ENCODE assay signal across 8 cellular contexts in genomic region chr1:198465201-198466144, GRCh38.
A peak's percentile ranks its signal among the peaks of the same experiment; 100 is the strongest.
DNase-seq lines count a peak whose midpoint lies in the region; ATAC-seq and TF ChIP-seq lines count a peak whose summit lies in the region.

No MANE protein-coding gene starts in this region.

- H3K36me3 ChIP-seq in OCI-LY3 (replicated peaks; ENCODE audit: low read depth, low read length) (no peaks in the 10 kb centered on the region), lower lobe of right lung (no peaks in the 10 kb centered on the region)

- H3K4me2 ChIP-seq in OCI-LY3 (ENCODE audit: low read length), result no peak overlapping the region

- peak; percentile 82 for TF ChIP-seq RAD21 in Ishikawa (IDR thresholded peaks at IDR 0.05; ENCODE audit: low read depth)

- ATAC-seq in GM18517 (IDR thresholded peaks at IDR 0.05; ENCODE audit: unreplicated experiment) (peak; percentile 67), lower lobe of right lung (peak; percentile 61 to 89), HG03045 (IDR thresholded peaks at IDR 0.05; ENCODE audit: unreplicated experiment) (no peak), HG03196 (IDR thresholded peaks at IDR 0.05; ENCODE audit: unreplicated experiment) (no peak)

- H2AFZ ChIP-seq in OCI-LY3 (ENCODE audit: low read depth, low read length), result no peak overlapping the region

- no peak overlapping the region for H3K4me3 ChIP-seq in OCI-LY3 (ENCODE audit: low read length)
- H3K4me3 ChIP-seq in coronary artery, result no peak overlapping the region
- H3K4me3 ChIP-seq in lower lobe of right lung, result no peak overlapping the region

- H3K27me3 ChIP-seq in OCI-LY3 (ENCODE audit: low read depth, low read length) (no peaks in the 10 kb centered on the region), lower lobe of right lung (ENCODE audit: low read depth) (no peaks in the 10 kb centered on the region)

- TF ChIP-seq CTCF in OCI-LY3 (IDR thresholded peaks at IDR 0.05; ENCODE audit: low read depth, low read length) (peak; percentile 92), coronary artery (IDR thresholded peaks at IDR 0.05) (peak; percentile 38), lower lobe of right lung (IDR thresholded peaks at IDR 0.05) (peak; percentile 73)

- DNase-seq in AML-193 (lab: John Stamatoyannopoulos, UW), result peak; percentile 36 to 46
- DNase-seq in coronary artery (ENCODE audit: low spot score), result no peak
- no peak for DNase-seq in lower lobe of right lung

- no peak overlapping the region for H3K27ac ChIP-seq in OCI-LY3 (ENCODE audit: low read length)
- H3K27ac ChIP-seq in coronary artery, result no peak overlapping the region
- no peak overlapping the region for H3K27ac ChIP-seq in lower lobe of right lung

- no peaks in the 10 kb centered on the region for H3K9me3 ChIP-seq in OCI-LY3 (ENCODE audit: insufficient read depth, low read length)
- H3K9me3 ChIP-seq in lower lobe of right lung, result no peaks in the 10 kb centered on the region

- H4K20me1 ChIP-seq in OCI-LY3 (ENCODE audit: insufficient read depth, low read length), result no peaks in the 10 kb centered on the region

- no peak overlapping the region for H3K9ac ChIP-seq in OCI-LY3 (ENCODE audit: low read length)

- H3K4me1 ChIP-seq in OCI-LY3 (ENCODE audit: low read length) (peaks cover 15% of the 10 kb centered on the region), lower lobe of right lung (no peaks in the 10 kb centered on the region)

- no peaks in the 10 kb centered on the region for H3K79me2 ChIP-seq in OCI-LY3 (ENCODE audit: low read length)

- intact Hi-C loops in lower lobe of right lung (cut with DNase I), result loop anchor here (10.0 kb wide), 1 partner anchor 941 kb away; no protein-coding TSS in a partner anchor

- no peak for TF ChIP-seq EP300 in Ishikawa (IDR thresholded peaks at IDR 0.05; ENCODE audit: borderline replicate concordance)

TF ChIP-seq in Ishikawa, 13 proteins besides CTCF, POLR2A, EP300 and RAD21:
- TF ChIP-seq TCF12 (IDR thresholded peaks at IDR 0.05; ENCODE audit: low read depth) (no peak), YY1 (IDR thresholded peaks at IDR 0.05; ENCODE audit: low read depth) (no peak), TAF1 (IDR thresholded peaks at IDR 0.05; ENCODE audit: low read depth) (no peak), FOXM1 (IDR thresholded peaks at IDR 0.05; ENCODE audit: borderline replicate concordance, low read depth) (0 out of 2 replicates have a peak, but pooled peaks have one; percentile 20)

Comparison
In these comparisons a context has a peak if more than half of its experiments do, and no peak if none do; other contexts are left out.
1. DNase-seq: peak in AML-193 (2 of 2); none in coronary artery (single experiment) and lower lobe of right lung (single experiment).
2. ATAC-seq: peak in GM18517 (single experiment) and lower lobe of right lung (2 of 2); none in HG03045 (single experiment) and HG03196 (single experiment).
3. CTCF ChIP-seq: peak in every context shown above with its lines; median percentile 92 in OCI-LY3; 73 in lower lobe of right lung; 38 in coronary artery.